Comparison of ENCODE assay signal across 17 cellular contexts in the genomic region with DNA sequence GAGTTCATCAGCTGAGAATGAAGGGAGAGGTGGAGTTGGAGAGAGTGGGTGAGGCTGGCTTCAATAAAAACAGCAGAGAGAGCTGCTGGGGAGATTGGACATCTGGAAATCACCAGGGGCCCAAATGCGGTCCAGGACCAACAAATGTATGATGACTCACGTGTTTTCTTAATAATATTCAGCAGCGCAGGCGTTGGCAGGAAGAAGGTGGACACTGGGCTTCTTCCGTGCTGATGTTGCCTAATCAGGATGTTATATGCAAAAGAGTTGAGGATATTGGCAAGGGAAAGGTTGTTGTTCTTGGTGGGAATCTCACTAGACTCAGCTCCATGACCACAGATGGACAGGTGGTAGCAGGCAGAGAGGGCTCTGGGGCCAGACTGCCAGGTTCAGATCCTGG. TPM values are rescaled to one million over a fixed set of nuclear protein-coding genes. Genes with fewer than 3 reads are reported as not detected.
DNase-seq lines count a peak whose midpoint lies in the region; ATAC-seq and TF ChIP-seq lines count a peak whose summit lies in the region.
"Had no signal": no experiment of that assay in that cellular context is flagged by ENCODE, and none has a peak within 500 bp of the region (broad histone marks: within the 10 kb centered on the region; RNA-seq: fewer than 3 reads in every experiment).

No MANE protein-coding gene starts in this region.

- POLR2A ChIA-PET in SK-N-SH (lab: Yijun Ruan, JAX), result no interaction called here

- no peak for TF ChIP-seq RAD21 in SK-N-SH (IDR thresholded peaks at IDR 0.05; ENCODE audit: low read length)

- CTCF ChIA-PET in SK-N-SH (lab: Yijun Ruan, JAX), result interaction anchor here (1.6 kb wide), 1 partner anchor 895 kb away, joined by 4 read pairs; no protein-coding TSS in a partner anchor

- DNase-seq in ELR (ENCODE audit: low read depth), result peak; percentile 90
- no peak for DNase-seq in SK-N-SH
- DNase-seq in fibroblast of gingiva (ENCODE audit: low read depth), result peak; percentile 95
- peak; percentile 81 for DNase-seq in skeletal muscle cell (ENCODE audit: low read depth)
- DNase-seq in dorsolateral prefrontal cortex, result no peak
- no peak for DNase-seq in stimulated activated naive B cell treated with anti-CD40 and anti-IgM and Interleukin-4, amounts not matched to agents 10 μg/mL and 1 μg/mL and 100 μg/mL, for 72 hours
- no peak for DNase-seq in SHP77 treated with DMSO at 0.1 percent for 48 hours (lab: John Stamatoyannopoulos, UW)
- DNase-seq in D341Med (ENCODE audit: low spot score), result no peak
- DNase-seq: activated naive CD8-positive, alpha-beta T cell treated with anti-CD3 and anti-CD28 coated beads, Interleukin-2, amount 50 U/mL, for 24 hours; Karpas-422; naive thymus-derived CD4-positive, alpha-beta T cell; T-helper 9 cell had no signal

- no peak overlapping the region for H3K4me2 ChIP-seq in SK-N-SH
- H3K4me2 ChIP-seq: smooth muscle cell had no signal

- TF ChIP-seq CTCF in SK-N-SH (IDR thresholded peaks at IDR 0.05) (no peak), dorsolateral prefrontal cortex (IDR thresholded peaks at IDR 0.05 in 54 of 56, conservative IDR thresholded peaks at IDR 0.05 in 2 of 56; ENCODE audit: low read depth in 1 of 56, partially characterized antibody in 56 of 56) (no peak)

- no peaks in the 10 kb centered on the region for H3K4me1 ChIP-seq in SK-N-SH (ENCODE audit: control insufficient read depth in 1 of 2, insufficient read depth in 2 of 2, low read depth in 1 of 2, low read length in 1 of 2)

- H3F3A ChIP-seq in SK-N-SH (replicated peaks; ENCODE audit: insufficient read depth), result no peaks in the 10 kb centered on the region

- H2AFZ ChIP-seq in SK-N-SH (ENCODE audit: low read depth), result no peak overlapping the region

- no peaks in the 10 kb centered on the region for H3K36me3 ChIP-seq in SK-N-SH (replicated peaks in 1 of 2; ENCODE audit: control insufficient read depth in 1 of 2, insufficient read depth in 2 of 2, low read length in 1 of 2)

- no peaks in the 10 kb centered on the region for H3K9me3 Mint-ChIP-seq in stimulated activated naive B cell treated with anti-CD40 and anti-IgM and Interleukin-4, amounts not matched to agents 10 μg/mL and 1 μg/mL and 100 μg/mL, for 72 hours
- H3K9me3 Mint-ChIP-seq: activated naive CD8-positive, alpha-beta T cell treated with anti-CD3 and anti-CD28 coated beads, Interleukin-2, amount 50 U/mL, for 24 hours had no signal

- no peaks in the 10 kb centered on the region for H3K36me3 Mint-ChIP-seq in stimulated activated naive B cell treated with anti-CD40 and anti-IgM and Interleukin-4, amounts not matched to agents 10 μg/mL and 1 μg/mL and 100 μg/mL, for 72 hours
- H3K36me3 Mint-ChIP-seq: naive thymus-derived CD4-positive, alpha-beta T cell had no signal

- no peaks in the 10 kb centered on the region for H4K20me1 ChIP-seq in SK-N-SH (ENCODE audit: insufficient read depth)

- H3K27ac ChIP-seq in SK-N-SH (ENCODE audit: low read depth in 2 of 2, low read length in 1 of 2) (no peak overlapping the region), dorsolateral prefrontal cortex (no peak overlapping the region)
- H3K27ac ChIP-seq: epithelial cell of prostate had no signal

- H3K27me3 Mint-ChIP-seq in stimulated activated naive B cell treated with anti-CD40 and anti-IgM and Interleukin-4, amounts not matched to agents 10 μg/mL and 1 μg/mL and 100 μg/mL, for 72 hours, result no peaks in the 10 kb centered on the region

- no peak overlapping the region for H3K27ac Mint-ChIP-seq in stimulated activated naive B cell treated with anti-CD40 and anti-IgM and Interleukin-4, amounts not matched to agents 10 μg/mL and 1 μg/mL and 100 μg/mL, for 72 hours
- H3K27ac Mint-ChIP-seq: activated naive CD8-positive, alpha-beta T cell treated with anti-CD3 and anti-CD28 coated beads, Interleukin-2, amount 50 U/mL, for 24 hours; naive thymus-derived CD4-positive, alpha-beta T cell had no signal

- H3K79me2 ChIP-seq in SK-N-SH (ENCODE audit: insufficient read depth), result no peaks in the 10 kb centered on the region

- H3K9me2 ChIP-seq in SK-N-SH, result no peaks in the 10 kb centered on the region

- no peaks in the 10 kb centered on the region for H3K4me1 Mint-ChIP-seq in stimulated activated naive B cell treated with anti-CD40 and anti-IgM and Interleukin-4, amounts not matched to agents 10 μg/mL and 1 μg/mL and 100 μg/mL, for 72 hours
- H3K4me1 Mint-ChIP-seq: activated naive CD8-positive, alpha-beta T cell treated with anti-CD3 and anti-CD28 coated beads, Interleukin-2, amount 50 U/mL, for 24 hours had no signal

- no peaks in the 10 kb centered on the region for H3K9me3 ChIP-seq in SK-N-SH

- no peak for ATAC-seq in stimulated activated naive B cell treated with anti-CD40 and anti-IgM and Interleukin-4, amounts not matched to agents 10 μg/mL and 1 μg/mL and 100 μg/mL, for 72 hours (replicated peaks)
- ATAC-seq: activated naive CD8-positive, alpha-beta T cell treated with anti-CD3 and anti-CD28 coated beads, Interleukin-2, amount 50 U/mL, for 24 hours; GM12878; HCT116; naive thymus-derived CD4-positive, alpha-beta T cell; Panc1 had no signal

- H3K4me3 ChIP-seq in SK-N-SH (ENCODE audit: low read depth in 2 of 2, low read length in 1 of 2) (no peak overlapping the region), skeletal muscle cell (ENCODE audit: low read depth, low read length) (no peak overlapping the region), dorsolateral prefrontal cortex (no peak overlapping the region)
- H3K4me3 ChIP-seq: GM12878, smooth muscle cell had no signal

- H3K9ac ChIP-seq in SK-N-SH, result no peak overlapping the region

- no peak for TF ChIP-seq EP300 in SK-N-SH (IDR thresholded peaks at IDR 0.05; ENCODE audit: borderline replicate concordance in 1 of 2, low read depth in 1 of 2, low read length in 1 of 2)

- intact Hi-C loops in dorsolateral prefrontal cortex (cut with DNase I), result no loop called here

- 39% methylated on average over 5 of the region's 5 CpGs for WGBS in SK-N-SH (ENCODE audit: low lambda C conversion rate)

- H3K27me3 ChIP-seq in SK-N-SH (ENCODE audit: insufficient read depth), result no peaks in the 10 kb centered on the region
- peaks cover 0 to 28% (median 0%) of the 10 kb centered on the region in 45 donors for H3K27me3 ChIP-seq in dorsolateral prefrontal cortex

- no peak overlapping the region for H3K4me3 Mint-ChIP-seq in stimulated activated naive B cell treated with anti-CD40 and anti-IgM and Interleukin-4, amounts not matched to agents 10 μg/mL and 1 μg/mL and 100 μg/mL, for 72 hours
- H3K4me3 Mint-ChIP-seq: activated naive CD8-positive, alpha-beta T cell treated with anti-CD3 and anti-CD28 coated beads, Interleukin-2, amount 50 U/mL, for 24 hours; naive thymus-derived CD4-positive, alpha-beta T cell had no signal

TF ChIP-seq in SK-N-SH, 30 proteins besides CTCF, POLR2A, EP300 and RAD21:
- TF ChIP-seq TEAD4 (IDR thresholded peaks at IDR 0.05; ENCODE audit: borderline replicate concordance, insufficient read depth) (no peak), SMC3 (IDR thresholded peaks at IDR 0.05; ENCODE audit: low read depth, low read length) (no peak), NRF1 (IDR thresholded peaks at IDR 0.05; ENCODE audit: low read depth, low read length) (no peak), TCF12 (IDR thresholded peaks at IDR 0.05) (peak; percentile 54; the same call in 1 of the 2 replicates), GABPA (IDR thresholded peaks at IDR 0.05; ENCODE audit: low read depth) (no peak)
- TF ChIP-seq, protein P1, sequence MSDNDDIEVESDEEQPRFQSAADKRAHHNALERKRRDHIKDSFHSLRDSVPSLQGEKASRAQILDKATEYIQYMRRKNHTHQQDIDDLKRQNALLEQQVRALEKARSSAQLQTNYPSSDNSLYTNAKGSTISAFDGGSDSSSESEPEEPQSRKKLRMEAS (IDR thresholded peaks at IDR 0.05; ENCODE audit: low read depth), result 0 out of 2 replicates have a peak, but pooled peaks have one; percentile 18

RNA-seq across cellular contexts. Expression of a gene that starts 12.8 kb away (rescaled TPM):
- not detected in 2 replicates for polyA plus RNA-seq in SK-N-SH (2012; rRNA removed)
- not detected in 2 replicates for polyA plus RNA-seq in SK-N-SH (2012; cell fraction: cytosol; rRNA removed)
- polyA plus RNA-seq in SK-N-SH (2012; cell fraction: nucleus; rRNA removed), result 0.01 TPM in 1 of 2 replicates, not detected in the other
- total RNA-seq in dorsolateral prefrontal cortex, result 10 to 100 TPM in 1 of 120 experiments, 1 to 10 TPM in 119; 2.0 to 10.6 (median 4.9) TPM
- total RNA-seq: GM12878; naive thymus-derived CD4-positive, alpha-beta T cell had no signal
- polyA plus RNA-seq: naive thymus-derived CD4-positive, alpha-beta T cell had no signal

Comparison
In these comparisons a context has a peak if more than half of its experiments do, and no peak if none do; other contexts are left out.
1. DNase-seq: peak in ELR (single experiment), fibroblast of gingiva (single experiment) and skeletal muscle cell (single experiment); none in SK-N-SH (single experiment), dorsolateral prefrontal cortex (0 of 10), stimulated activated naive B cell treated with anti-CD40 and anti-IgM and Interleukin-4, amounts not matched to agents 10 μg/mL and 1 μg/mL and 100 μg/mL, for 72 hours (single experiment), SHP77 treated with DMSO at 0.1 percent for 48 hours (single experiment) and D341Med (single experiment).